ENCODE assay signal across 10 cellular contexts in genomic region chr18:57434177-57434535, GRCh38. TPM values are rescaled to one million over a fixed set of nuclear protein-coding genes. Genes with fewer than 3 reads are reported as not detected.
DNase-seq lines count a peak whose midpoint lies in the region; ATAC-seq, FAIRE-seq and TF ChIP-seq lines count a peak whose summit lies in the region.
"Had no signal": no experiment of that assay in that cellular context is flagged by ENCODE, and none has a peak within 500 bp of the region (broad histone marks: within the 10 kb centered on the region; RNA-seq: fewer than 3 reads in every experiment).

No MANE protein-coding gene starts in this region.

- CTCF ChIA-PET in activated CD4-positive, alpha-beta T cell treated with anti-CD3 and anti-CD28 coated beads, Interleukin-2, amount 10 ng/mL, durations not matched to agents 7 days and 5 days (lab: Charles Lee) = no interaction called here

- peaks cover 89% of the 10 kb centered on the region for H3K27me3 Mint-ChIP-seq in activated CD4-positive, alpha-beta T cell treated with anti-CD3 and anti-CD28 coated beads, Interleukin-2, amount 10 ng/mL, durations not matched to agents 7 days and 5 days
- peaks cover 80 to 92% of the 10 kb centered on the region in 2 donors for H3K27me3 Mint-ChIP-seq in effector memory CD8-positive, alpha-beta T cell

- 0 to 4% (median 4%) methylated on average over 17 of the region's 17 CpGs for WGBS in small intestine, 3 donors

- peaks cover 26% of the 10 kb centered on the region for H3K4me1 Mint-ChIP-seq in activated CD4-positive, alpha-beta T cell treated with anti-CD3 and anti-CD28 coated beads, Interleukin-2, amount 10 ng/mL, durations not matched to agents 7 days and 5 days
- peaks cover 22 to 29% of the 10 kb centered on the region in 2 donors for H3K4me1 Mint-ChIP-seq in effector memory CD8-positive, alpha-beta T cell (ENCODE audit: low read depth in 2 of 2)

- no peak for FAIRE-seq in small intestine (lab: Jason Lieb, UNC)

- H3K9me3 ChIP-seq in small intestine (ENCODE audit: control insufficient read depth, low read depth) = no peaks in the 10 kb centered on the region
- no peaks in the 10 kb centered on the region for H3K9me3 ChIP-seq in lower lobe of right lung

- no peaks in the 10 kb centered on the region for H3K4me1 ChIP-seq in small intestine (ENCODE audit: control insufficient read depth in 2 of 2, insufficient read depth in 1 of 2, low read depth in 1 of 2, low read length in 1 of 2)
- H3K4me1 ChIP-seq in lower lobe of right lung = peaks cover 23% of the 10 kb centered on the region

- peaks cover 13% of the 10 kb centered on the region for H3K36me3 Mint-ChIP-seq in activated CD4-positive, alpha-beta T cell treated with anti-CD3 and anti-CD28 coated beads, Interleukin-2, amount 10 ng/mL, durations not matched to agents 7 days and 5 days (ENCODE audit: low read depth)
- H3K36me3 Mint-ChIP-seq in effector memory CD8-positive, alpha-beta T cell (ENCODE audit: insufficient read depth) = no peaks in the 10 kb centered on the region

- TF ChIP-seq CTCF in fibroblast of pulmonary artery (IDR thresholded peaks at IDR 0.05; ENCODE audit: low read length, missing control alignments) (no peak), lower lobe of right lung (IDR thresholded peaks at IDR 0.05) (no peak)

- peak overlapping the region; percentile 55 for H3K27ac Mint-ChIP-seq in activated CD4-positive, alpha-beta T cell treated with anti-CD3 and anti-CD28 coated beads, Interleukin-2, amount 10 ng/mL, durations not matched to agents 7 days and 5 days
- no peak overlapping the region for H3K27ac Mint-ChIP-seq in effector memory CD8-positive, alpha-beta T cell

- peaks cover 0 to 2% of the 10 kb centered on the region in 2 donors for H3K36me3 ChIP-seq in small intestine (ENCODE audit: control insufficient read depth in 2 of 2, insufficient read depth in 2 of 2, low read length in 2 of 2)
- H3K36me3 ChIP-seq in lower lobe of right lung = no peaks in the 10 kb centered on the region

- no peak for ATAC-seq in lower lobe of right lung
- no peak for ATAC-seq in effector memory CD8-positive, alpha-beta T cell (replicated peaks)

- intact Hi-C loops in lower lobe of right lung (cut with DNase I) = no loop called here

- H3K4me3 ChIP-seq in fibroblast of pulmonary artery (replicated peaks; ENCODE audit: low read depth, low read length) = peak overlapping the region; percentile 60
- H3K4me3 ChIP-seq in small intestine (ENCODE audit: low read depth in 1 of 2, low read length in 2 of 2) = peak overlapping the region in 1 of 2 donors; percentile 86
- no peak overlapping the region for H3K4me3 ChIP-seq in lower lobe of right lung

- peak overlapping the region; percentile 89 to 93 for H3K27ac ChIP-seq in small intestine (ENCODE audit: low read depth in 1 of 2, low read length in 1 of 2)
- H3K27ac ChIP-seq in lower lobe of right lung = no peak overlapping the region

- H3K27me3 ChIP-seq in small intestine (ENCODE audit: control insufficient read depth in 2 of 2, insufficient read depth in 2 of 2, low read length in 2 of 2) = peaks cover 0 to 51% of the 10 kb centered on the region in 2 donors
- H3K27me3 ChIP-seq in lower lobe of right lung (ENCODE audit: low read depth) = peaks cover 94% of the 10 kb centered on the region

- DNase-seq in activated CD4-positive, alpha-beta T cell treated with anti-CD3 and anti-CD28 coated beads, Interleukin-2, amount 10 ng/mL, durations not matched to agents 7 days and 5 days = no peak
- no peak for DNase-seq in activated CD4-positive, alpha-beta T cell treated with anti-CD3 and anti-CD28 coated beads for 48 hours
- DNase-seq in NCI-H526 (lab: John Stamatoyannopoulos, UW) (peak; percentile 52 to 67), fibroblast of pulmonary artery (ENCODE audit: low read depth) (no peak), small intestine (peak; percentile 52), lower lobe of right lung (no peak)
- no peak for DNase-seq in effector memory CD8-positive, alpha-beta T cell
- no peak for DNase-seq in central memory CD4-positive, alpha-beta T cell
- DNase-seq: activated gamma-delta T cell had no signal

- H3K9me3 Mint-ChIP-seq in activated CD4-positive, alpha-beta T cell treated with anti-CD3 and anti-CD28 coated beads, Interleukin-2, amount 10 ng/mL, durations not matched to agents 7 days and 5 days = peaks cover 5% of the 10 kb centered on the region
- H3K9me3 Mint-ChIP-seq in effector memory CD8-positive, alpha-beta T cell = no peaks in the 10 kb centered on the region

- H3K4me3 Mint-ChIP-seq in activated CD4-positive, alpha-beta T cell treated with anti-CD3 and anti-CD28 coated beads, Interleukin-2, amount 10 ng/mL, durations not matched to agents 7 days and 5 days = peak overlapping the region; percentile 1
- H3K4me3 Mint-ChIP-seq in effector memory CD8-positive, alpha-beta T cell = no peak overlapping the region

- POLR2A ChIA-PET in activated CD4-positive, alpha-beta T cell treated with anti-CD3 and anti-CD28 coated beads, Interleukin-2, amount 10 ng/mL, durations not matched to agents 7 days and 5 days (lab: Charles Lee) = no interaction called here

RNA-seq across cellular contexts. Expression of gene ONECUT2, which starts 1.0 kb away (rescaled TPM):
- not detected for total RNA-seq in activated CD4-positive, alpha-beta T cell treated with anti-CD3 and anti-CD28 coated beads, Interleukin-2, amount 10 ng/mL, durations not matched to agents 7 days and 5 days
- 1 to 10 TPM; 6.5 to 9.2 (median 6.9) TPM for polyA plus RNA-seq in small intestine
- 0.03 TPM for total RNA-seq in lower lobe of right lung
- total RNA-seq: mononuclear cell had no signal

Comparison
In these comparisons a context has a peak if more than half of its experiments do, and no peak if none do; other contexts are left out.
1. DNase-seq: peak in NCI-H526 (2 of 2) and small intestine (single experiment); none in activated CD4-positive, alpha-beta T cell treated with anti-CD3 and anti-CD28 coated beads, Interleukin-2, amount 10 ng/mL, durations not matched to agents 7 days and 5 days (single experiment), activated CD4-positive, alpha-beta T cell treated with anti-CD3 and anti-CD28 coated beads for 48 hours (single experiment), fibroblast of pulmonary artery (single experiment), lower lobe of right lung (single experiment), effector memory CD8-positive, alpha-beta T cell (0 of 3) and central memory CD4-positive, alpha-beta T cell (single experiment).